11 cellular contexts compared by ENCODE assay signal in the genomic region with DNA sequence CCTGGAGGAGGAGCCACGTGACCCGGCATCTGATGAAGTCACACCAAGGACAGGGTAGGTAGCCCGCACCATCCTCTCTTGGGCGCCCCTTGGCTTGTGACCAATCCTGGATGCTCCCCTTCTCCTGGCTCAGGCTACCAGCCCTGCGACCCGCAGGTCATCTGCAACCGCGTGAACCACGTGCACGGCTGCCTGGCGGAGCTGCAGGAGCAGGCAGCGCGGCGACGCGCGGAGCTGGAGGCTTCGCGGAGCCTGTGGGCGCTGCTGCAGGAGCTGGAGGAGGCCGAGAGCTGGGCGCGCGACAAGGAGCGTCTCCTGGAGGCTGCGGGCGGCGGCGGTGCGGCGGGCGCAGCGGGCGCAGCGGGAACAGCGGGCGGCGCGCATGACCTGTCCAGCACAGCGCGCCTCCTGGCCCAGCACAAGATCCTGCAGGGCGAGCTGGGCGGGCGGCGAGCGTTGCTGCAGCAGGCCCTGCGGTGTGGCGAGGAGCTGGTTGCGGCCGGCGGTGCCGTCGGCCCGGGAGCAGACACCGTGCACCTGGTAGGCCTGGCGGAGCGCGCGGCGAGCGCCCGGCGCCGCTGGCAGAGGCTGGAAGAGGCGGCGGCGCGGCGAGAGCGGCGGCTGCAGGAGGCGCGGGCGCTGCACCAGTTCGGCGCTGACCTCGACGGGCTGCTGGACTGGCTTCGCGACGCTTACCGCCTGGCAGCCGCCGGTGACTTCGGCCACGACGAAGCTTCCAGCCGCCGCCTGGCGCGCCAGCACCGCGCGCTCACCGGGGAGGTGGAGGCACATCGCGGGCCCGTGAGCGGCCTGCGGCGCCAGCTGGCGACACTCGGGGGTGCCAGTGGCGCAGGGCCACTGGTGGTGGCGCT. TPM values are rescaled to one million over a fixed set of nuclear protein-coding genes. Genes with fewer than 3 reads are reported as not detected.
A peak's percentile ranks its signal among the peaks of the same experiment; 100 is the strongest.
DNase-seq lines count a peak whose midpoint lies in the region; ATAC-seq and TF ChIP-seq lines count a peak whose summit lies in the region.
"Had no signal": no experiment of that assay in that cellular context is flagged by ENCODE, and none has a peak within 500 bp of the region (broad histone marks: within the 10 kb centered on the region; RNA-seq: fewer than 3 reads in every experiment).

No MANE protein-coding gene starts in this region.

- TF ChIP-seq CTCF in epithelial cell of esophagus (IDR thresholded peaks at IDR 0.05; ENCODE audit: insufficient read depth, low read depth, low read length, missing control alignments), result no peak
- TF ChIP-seq CTCF in neural crest cell (conservative IDR thresholded peaks at IDR 0.05), result no peak

- H3K4me3 ChIP-seq in epithelial cell of esophagus (ENCODE audit: low read length), result no peak overlapping the region

- H3K36me3 Mint-ChIP-seq in neural crest cell (ENCODE audit: low read depth), result no peaks in the 10 kb centered on the region
- H3K36me3 Mint-ChIP-seq: type B pancreatic cell had no signal

- ATAC-seq in GM19035 (IDR thresholded peaks at IDR 0.05; ENCODE audit: unreplicated experiment) (no peak), HG02973 (IDR thresholded peaks at IDR 0.05; ENCODE audit: unreplicated experiment) (no peak)

- no peaks in the 10 kb centered on the region for H3K4me1 Mint-ChIP-seq in neural crest cell

- DNase-seq in D341Med (ENCODE audit: low spot score) (peak; percentile 85), NCI-H1105 (lab: John Stamatoyannopoulos, UW) (peak; percentile 50), epithelial cell of esophagus (ENCODE audit: low read depth) (peak; percentile 27), neural crest cell (ENCODE audit: low read depth, low spot score) (peak; percentile 23), NCI-H1694 treated with DMSO at 0.1 percent for 48 hours (lab: John Stamatoyannopoulos, UW) (no peak), NCI-H1694 (lab: John Stamatoyannopoulos, UW) (no peak)
- DNase-seq: activated CD4-positive, alpha-beta T cell treated with anti-CD3 and anti-CD28 coated beads for 1 hour had no signal

- no peak overlapping the region for H3K4me3 Mint-ChIP-seq in neural crest cell

- peaks cover 83% of the 10 kb centered on the region for H3K27me3 Mint-ChIP-seq in neural crest cell (ENCODE audit: low read depth)

- no peaks in the 10 kb centered on the region for H3K9me3 Mint-ChIP-seq in neural crest cell
- H3K9me3 Mint-ChIP-seq: type B pancreatic cell had no signal

- H3K27ac Mint-ChIP-seq in neural crest cell (ENCODE audit: unreplicated experiment), result no peak overlapping the region
- H3K27ac Mint-ChIP-seq: type B pancreatic cell had no signal

RNA-seq across cellular contexts. Expression of a gene that starts 45.9 kb away (rescaled TPM):
- 0.40 and 1.1 TPM in 2 replicates for total RNA-seq in neural crest cell
- total RNA-seq: HT1080 had no signal

RNA-seq across cellular contexts. Expression of a gene that starts 47.2 kb away (rescaled TPM):
- total RNA-seq in neural crest cell, result 3.1 and 3.2 TPM in 2 replicates

Comparison
In these comparisons a context has a peak if more than half of its experiments do, and no peak if none do; other contexts are left out.
1. DNase-seq: peak in D341Med (single experiment), NCI-H1105 (single experiment), epithelial cell of esophagus (single experiment) and neural crest cell (single experiment); none in NCI-H1694 treated with DMSO at 0.1 percent for 48 hours (single experiment) and NCI-H1694 (single experiment).